1 cellular context compared by ENCODE assay signal in the genomic region with DNA sequence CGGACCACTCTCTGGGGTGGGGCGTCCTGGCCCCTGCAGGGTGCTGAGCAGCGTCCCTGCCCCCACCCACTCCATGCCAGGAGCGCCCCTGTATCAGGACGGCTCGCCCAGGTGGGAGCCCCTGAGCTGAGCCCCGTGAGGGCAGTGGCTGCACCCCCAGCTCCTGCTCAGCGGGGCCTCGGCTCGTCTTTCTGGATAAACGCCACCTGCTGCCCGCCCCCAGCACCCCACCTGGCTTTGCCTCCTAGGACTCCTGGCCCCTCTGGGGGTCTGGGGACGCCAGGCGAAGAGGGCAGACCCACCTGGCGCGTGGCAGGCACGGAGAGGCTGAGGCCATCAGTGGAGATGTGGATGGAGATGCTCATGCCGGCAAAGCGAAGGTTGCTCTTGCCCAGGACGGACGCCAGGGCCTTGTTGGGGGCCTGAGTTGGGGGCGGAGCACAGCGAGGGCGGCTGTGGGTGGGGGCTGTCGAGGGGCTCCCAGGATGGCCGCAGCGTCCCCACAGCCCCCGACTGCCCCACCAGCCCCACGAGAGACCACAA.
TF ChIP-seq lines count a peak whose summit lies in the region.

No MANE protein-coding gene starts in this region.

TF ChIP-seq in GM23338, 12 proteins besides CTCF, POLR2A, EP300 and RAD21 (continued from another document):
- TF ChIP-seq ZNF462 (CRISPR knock-in tag; IDR thresholded peaks at IDR 0.05), result no peak
- TF ChIP-seq NANOG (IDR thresholded peaks at IDR 0.05; ENCODE audit: borderline replicate concordance), result no peak
- TF ChIP-seq EZH2phosphoT487 (IDR thresholded peaks at IDR 0.05; ENCODE audit: unreplicated experiment), result no peak
- TF ChIP-seq REST (IDR thresholded peaks at IDR 0.05; ENCODE audit: unreplicated experiment), result no peak
